Comparison of ENCODE assay signal across 6 cellular contexts in the genomic region with DNA sequence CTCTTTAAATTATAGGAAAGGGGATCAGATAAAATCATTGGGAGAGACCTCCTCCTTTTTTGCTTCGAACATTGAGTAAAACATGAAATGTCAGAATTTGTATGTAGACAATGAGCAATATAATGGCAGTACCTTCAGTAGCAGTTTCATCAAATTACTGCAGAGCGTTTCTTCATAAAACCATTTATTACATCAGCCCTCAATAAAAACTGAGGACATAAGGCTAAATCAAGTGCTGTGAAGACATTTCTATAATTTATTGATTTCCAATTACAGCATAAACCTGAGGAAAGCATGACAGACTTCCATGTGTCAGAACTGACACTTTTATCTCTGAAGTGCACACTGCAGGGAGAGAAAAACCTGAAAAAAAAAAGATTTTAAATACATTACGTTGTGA.
"Had no signal": no experiment of that assay in that cellular context is flagged by ENCODE, and none has a peak within 500 bp of the region (broad histone marks: within the 10 kb centered on the region; RNA-seq: fewer than 3 reads in every experiment).

No MANE protein-coding gene starts in this region.

- H3K4me3 ChIP-seq: GM23338 had no signal

- H3K4me2 ChIP-seq: GM23338, KMS-11 had no signal

- H3K9ac ChIP-seq: KMS-11 had no signal

- H3K27ac ChIP-seq: KMS-11 had no signal

- DNase-seq: H9, HCEC 1CT, IMR-90, KBM-7 had no signal

- ATAC-seq: GM23338 had no signal
